ENCODE assay signal across 23 cellular contexts in genomic region chr13:62829476-62829875, GRCh38.
DNase-seq lines count a peak whose midpoint lies in the region; ATAC-seq and TF ChIP-seq lines count a peak whose summit lies in the region.
"Had no signal": no experiment of that assay in that cellular context is flagged by ENCODE, and none has a peak within 500 bp of the region (broad histone marks: within the 10 kb centered on the region; RNA-seq: fewer than 3 reads in every experiment).

No MANE protein-coding gene starts in this region.

- intact Hi-C loops in stomach (cut with DNase I; ENCODE audit: low total_unique reads), result no loop called here

- no peaks in the 10 kb centered on the region for H3K36me3 ChIP-seq in Karpas-422 (ENCODE audit: insufficient read depth, low read length)
- no peaks in the 10 kb centered on the region for H3K36me3 ChIP-seq in OCI-LY1 (ENCODE audit: insufficient read depth, low read length)
- no peaks in the 10 kb centered on the region for H3K36me3 ChIP-seq in neuronal stem cell (replicated peaks in 1 of 2; ENCODE audit: control insufficient read depth in 2 of 2, insufficient read depth in 2 of 2, low read length in 2 of 2)
- no peaks in the 10 kb centered on the region for H3K36me3 ChIP-seq in stomach
- H3K36me3 ChIP-seq: BLaER1 treated with 17β-estradiol and CSF1 and Interleukin-3, amounts not matched to agents 10 nM and 100 nM had no signal

- H3K4me3 ChIP-seq in Karpas-422 (ENCODE audit: low read length), result no peak overlapping the region
- no peak overlapping the region for H3K4me3 ChIP-seq in OCI-LY1 (ENCODE audit: low read depth, low read length, poor library complexity, severe bottlenecking)
- no peak overlapping the region for H3K4me3 ChIP-seq in astrocyte of the cerebellum (ENCODE audit: low read depth, low read length)
- H3K4me3 ChIP-seq in neuronal stem cell (ENCODE audit: low read length in 2 of 2), result no peak overlapping the region
- H3K4me3 ChIP-seq in stomach, result no peak overlapping the region
- H3K4me3 ChIP-seq: BLaER1 treated with 17β-estradiol and CSF1 and Interleukin-3, amounts not matched to agents 10 nM and 100 nM; GM12878 had no signal

- WGBS in neuronal stem cell (ENCODE audit: extremely low coverage in 2 of 2, insufficient read length in 2 of 2, insufficient replicate concordance in 1 of 2), 2 donors, result no CpG with 5 or more reads among the region's 2 CpGs
- 85 to 91% (median 86%) methylated on average over 2 of the region's 2 CpGs for WGBS in stomach, 5 donors

- H3K9me2 ChIP-seq in Karpas-422 (replicated peaks; ENCODE audit: insufficient read depth, low read length) (no peaks in the 10 kb centered on the region), OCI-LY1 (ENCODE audit: low read depth, low read length) (no peaks in the 10 kb centered on the region)

- H4K8ac ChIP-seq in neuronal stem cell (ENCODE audit: low read depth, low read length), result no peak overlapping the region

- no peak overlapping the region for H2BK12ac ChIP-seq in neuronal stem cell (ENCODE audit: low read length)

- no peak overlapping the region for H2BK15ac ChIP-seq in neuronal stem cell (ENCODE audit: low read length)

- TF ChIP-seq CTCF in OCI-LY1 (IDR thresholded peaks at IDR 0.05; ENCODE audit: low read length) (no peak), astrocyte of the cerebellum (IDR thresholded peaks at IDR 0.05; ENCODE audit: low read depth, low read length, missing control alignments) (no peak), stomach (IDR thresholded peaks at IDR 0.05) (no peak)

- H2AK5ac ChIP-seq in neuronal stem cell (ENCODE audit: low read depth, low read length), result no peak overlapping the region

- H3K79me1 ChIP-seq in neuronal stem cell (ENCODE audit: low read depth, low read length), result no peaks in the 10 kb centered on the region

- no peaks in the 10 kb centered on the region for H3F3A ChIP-seq in OCI-LY1 (ENCODE audit: insufficient read depth, low read length)

- in situ Hi-C loops in astrocyte of the cerebellum (cut with HindIII; ENCODE audit: low sequenced_read_pairs), result no loop called here

- H3K9ac ChIP-seq in Karpas-422 (ENCODE audit: low read length), result no peak overlapping the region
- H3K9ac ChIP-seq in OCI-LY1 (ENCODE audit: low read length), result no peak overlapping the region
- no peak overlapping the region for H3K9ac ChIP-seq in neuronal stem cell (ENCODE audit: low read depth, low read length, poor library complexity)
- H3K9ac ChIP-seq: BLaER1 treated with 17β-estradiol and CSF1 and Interleukin-3, amounts not matched to agents 10 nM and 100 nM had no signal

- H2BK120ac ChIP-seq in neuronal stem cell (ENCODE audit: low read depth, low read length), result no peak overlapping the region

- no peak overlapping the region for H3K14ac ChIP-seq in neuronal stem cell (ENCODE audit: low read length)

- no peak overlapping the region for H3K23ac ChIP-seq in neuronal stem cell (ENCODE audit: low read depth, low read length, poor library complexity)

- no peak for TF ChIP-seq POLR2A in stomach (IDR thresholded peaks at IDR 0.05)

- no peak overlapping the region for H3K18ac ChIP-seq in neuronal stem cell (ENCODE audit: low read length)

- no peaks in the 10 kb centered on the region for H4K20me1 ChIP-seq in Karpas-422 (ENCODE audit: insufficient read depth, low read depth, low read length)
- H4K20me1 ChIP-seq in OCI-LY1 (ENCODE audit: insufficient read depth, low read length), result no peaks in the 10 kb centered on the region
- H4K20me1 ChIP-seq: BLaER1 treated with 17β-estradiol and CSF1 and Interleukin-3, amounts not matched to agents 10 nM and 100 nM had no signal

- no peak for ATAC-seq in GM18858 (IDR thresholded peaks at IDR 0.05; ENCODE audit: unreplicated experiment)
- ATAC-seq in GM18519 (IDR thresholded peaks at IDR 0.05; ENCODE audit: low FRiP score, unreplicated experiment), result no peak
- ATAC-seq: GM12878 had no signal

- H3K27ac ChIP-seq in Karpas-422 (ENCODE audit: low read length) (no peak overlapping the region), OCI-LY1 (ENCODE audit: low read depth, low read length, poor library complexity, severe bottlenecking) (no peak overlapping the region), neuronal stem cell (replicated peaks; ENCODE audit: low read length) (no peak overlapping the region), stomach (no peak overlapping the region)
- H3K27ac ChIP-seq: BLaER1 treated with 17β-estradiol and CSF1 and Interleukin-3, amounts not matched to agents 10 nM and 100 nM; C4-2B had no signal

- no peak for TF ChIP-seq EP300 in stomach (IDR thresholded peaks at IDR 0.05)

- DNase-seq in Karpas-422, result no peak
- peak; percentile 72 for DNase-seq in astrocyte of the cerebellum (ENCODE audit: low read depth)
- DNase-seq in neuronal stem cell (ENCODE audit: low spot score), result no peak
- no peak for DNase-seq in stomach
- DNase-seq in iPS-NIHi7 (ENCODE audit: extremely low spot score), result no peak
- DNase-seq: 8988T; AML-193; CD4-positive, alpha-beta T cell; CD8-positive, alpha-beta memory T cell; COR-L47; DMS 273 treated with DMSO at 0.1 percent for 48 hours; DMS153; DMS53; DMS79; DND-41; EL; GDM1 had no signal

- H2BK5ac ChIP-seq in neuronal stem cell (ENCODE audit: low read length), result no peak overlapping the region

- H3K4me1 ChIP-seq in Karpas-422 (ENCODE audit: low read length), result no peaks in the 10 kb centered on the region
- H3K4me1 ChIP-seq in OCI-LY1 (ENCODE audit: insufficient read depth, low read length, severe bottlenecking), result no peaks in the 10 kb centered on the region
- no peaks in the 10 kb centered on the region for H3K4me1 ChIP-seq in neuronal stem cell (ENCODE audit: control insufficient read depth in 2 of 2, insufficient read depth in 1 of 2, low read depth in 1 of 2, low read length in 2 of 2)
- no peaks in the 10 kb centered on the region for H3K4me1 ChIP-seq in stomach
- H3K4me1 ChIP-seq: BLaER1 treated with 17β-estradiol and CSF1 and Interleukin-3, amounts not matched to agents 10 nM and 100 nM had no signal

- H3K79me2 ChIP-seq in Karpas-422 (ENCODE audit: low read length), result no peaks in the 10 kb centered on the region
- no peaks in the 10 kb centered on the region for H3K79me2 ChIP-seq in OCI-LY1 (ENCODE audit: insufficient read depth, low read length)

- H3K9me3 ChIP-seq in Karpas-422 (ENCODE audit: low read length) (no peaks in the 10 kb centered on the region), OCI-LY1 (ENCODE audit: low read length) (no peaks in the 10 kb centered on the region), neuronal stem cell (replicated peaks in 1 of 2; ENCODE audit: control insufficient read depth in 2 of 2, insufficient read depth in 1 of 2, low read depth in 1 of 2, low read length in 2 of 2) (no peaks in the 10 kb centered on the region), stomach (no peaks in the 10 kb centered on the region)
- H3K9me3 ChIP-seq: BLaER1 treated with 17β-estradiol and CSF1 and Interleukin-3, amounts not matched to agents 10 nM and 100 nM had no signal

- H4K91ac ChIP-seq in neuronal stem cell (ENCODE audit: low read depth, low read length, poor library complexity), result no peak overlapping the region

- H3K4ac ChIP-seq in neuronal stem cell (ENCODE audit: low read length), result no peak overlapping the region

- H3K4me2 ChIP-seq in Karpas-422 (ENCODE audit: low read depth, low read length, poor library complexity, severe bottlenecking) (no peak overlapping the region), OCI-LY1 (ENCODE audit: low read length) (no peak overlapping the region), neuronal stem cell (ENCODE audit: insufficient read depth, low read length, poor library complexity, severe bottlenecking) (no peak overlapping the region)
- H3K4me2 ChIP-seq: BLaER1 treated with 17β-estradiol and CSF1 and Interleukin-3, amounts not matched to agents 10 nM and 100 nM had no signal

- H2AFZ ChIP-seq in Karpas-422 (ENCODE audit: low read length) (peak overlapping the region; percentile 87; the same call in 1 of the 2 replicates), OCI-LY1 (ENCODE audit: low read length) (0 out of 2 replicates have a peak overlapping the region, but pooled peaks have one; percentile 55), neuronal stem cell (ENCODE audit: low read length) (peak overlapping the region; percentile 22)

- H3K27me3 ChIP-seq in Karpas-422 (ENCODE audit: low read length), result no peaks in the 10 kb centered on the region
- H3K27me3 ChIP-seq in OCI-LY1 (ENCODE audit: insufficient read depth, low read length), result no peaks in the 10 kb centered on the region
- no peaks in the 10 kb centered on the region for H3K27me3 ChIP-seq in neuronal stem cell (ENCODE audit: control insufficient read depth in 3 of 3, insufficient read depth in 3 of 3, low read depth in 1 of 3, low read length in 3 of 3)
- H3K27me3 ChIP-seq in stomach, result no peaks in the 10 kb centered on the region
- H3K27me3 ChIP-seq: BLaER1 treated with 17β-estradiol and CSF1 and Interleukin-3, amounts not matched to agents 10 nM and 100 nM had no signal

Comparison
In these comparisons a context has a peak if more than half of its experiments do, and no peak if none do; other contexts are left out.
1. H2AFZ ChIP-seq: peak in every context shown above with its lines; median percentile 87 in Karpas-422; 55 in OCI-LY1; 22 in neuronal stem cell.